17 cellular contexts compared by ENCODE assay signal in the genomic region with DNA sequence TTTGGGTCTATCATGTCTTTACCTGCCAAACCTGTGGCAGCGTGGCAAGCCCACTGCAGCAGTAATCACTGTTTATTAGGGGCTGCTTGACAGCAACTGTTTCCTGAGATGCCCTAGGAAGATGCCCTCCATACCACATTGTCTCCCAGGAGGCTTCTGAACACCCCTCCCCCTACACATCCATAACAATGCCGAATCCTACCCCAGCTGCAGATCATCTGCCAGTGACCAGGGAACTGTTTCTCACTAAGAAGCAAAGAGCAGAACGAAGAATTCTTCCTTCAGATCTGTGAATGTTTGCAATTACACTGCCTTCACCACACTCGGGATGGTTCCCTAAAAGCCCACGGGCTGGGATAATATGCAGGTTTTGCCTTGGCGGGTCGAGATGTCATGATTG.
DNase-seq lines count a peak whose midpoint lies in the region; ATAC-seq and TF ChIP-seq lines count a peak whose summit lies in the region.
"Had no signal": no experiment of that assay in that cellular context is flagged by ENCODE, and none has a peak within 500 bp of the region (broad histone marks: within the 10 kb centered on the region; RNA-seq: fewer than 3 reads in every experiment).

No MANE protein-coding gene starts in this region.

- H3K4me1 Mint-ChIP-seq in H9 (peaks cover 23 to 26% of the 10 kb centered on the region in 2 experiments), WTC11 (peaks cover 19% of the 10 kb centered on the region), endothelial cell (ENCODE audit: unreplicated experiment) (peaks cover 8% of the 10 kb centered on the region)
- H3K4me1 Mint-ChIP-seq: CD4-positive, CD25-positive, alpha-beta regulatory T cell had no signal

- H4K20me1 ChIP-seq in H9 (ENCODE audit: control insufficient read depth, insufficient read depth, insufficient read length): no peaks in the 10 kb centered on the region

- peak overlapping the region; percentile 29 for H3K4me2 ChIP-seq in H9 (ENCODE audit: insufficient read depth, insufficient read length, low read length)
- no peak overlapping the region for H3K4me2 ChIP-seq in neuronal stem cell (ENCODE audit: insufficient read depth, low read length, poor library complexity, severe bottlenecking)
- H3K4me2 ChIP-seq: A549 had no signal

- no peak overlapping the region for H3K56ac ChIP-seq in H9 (ENCODE audit: insufficient read length, low read depth, low read length)

- no CpG with 5 or more reads among the region's 7 CpGs for WGBS in H9 (ENCODE audit: extremely low coverage, insufficient read length, low lambda C conversion rate)
- WGBS in neuronal stem cell (ENCODE audit: extremely low coverage in 2 of 2, insufficient read length in 2 of 2, insufficient replicate concordance in 1 of 2), 2 donors: no CpG with 5 or more reads among the region's 7 CpGs

- H2BK120ac ChIP-seq in H9 (ENCODE audit: low read depth, low read length, poor library complexity, severe bottlenecking) (no peak overlapping the region), neuronal stem cell (ENCODE audit: low read depth, low read length) (no peak overlapping the region)

- H3K4me3 Mint-ChIP-seq in H9 (peak overlapping the region in 1 of 2 experiments; percentile 41; a peak in 1 of 5 replicates), WTC11 (peak overlapping the region; percentile 14; the same call in 1 of the 2 replicates), endothelial cell (ENCODE audit: unreplicated experiment) (no peak overlapping the region)
- H3K4me3 Mint-ChIP-seq: CD4-positive, CD25-positive, alpha-beta regulatory T cell had no signal

- no peaks in the 10 kb centered on the region for H3K23me2 ChIP-seq in H9 (ENCODE audit: insufficient read length, low read depth, low read length, poor library complexity, severe bottlenecking)

- H2BK5ac ChIP-seq in H9 (ENCODE audit: insufficient read length, low read length): no peak overlapping the region
- no peak overlapping the region for H2BK5ac ChIP-seq in neuronal stem cell (ENCODE audit: low read length)

- peak; percentile 87 for ATAC-seq in WTC11
- ATAC-seq: A549 had no signal

- H3K27me3 Mint-ChIP-seq in H9 (ENCODE audit: low read depth): no peaks in the 10 kb centered on the region; the same call in 1 of the 2 replicates
- H3K27me3 Mint-ChIP-seq in WTC11 (ENCODE audit: low read depth): no peaks in the 10 kb centered on the region
- peaks cover 1% of the 10 kb centered on the region for H3K27me3 Mint-ChIP-seq in endothelial cell (ENCODE audit: unreplicated experiment)

- H3K27me3 ChIP-seq in H9 (ENCODE audit: insufficient read depth, low read length): no peaks in the 10 kb centered on the region
- no peaks in the 10 kb centered on the region for H3K27me3 ChIP-seq in iPS-18a (ENCODE audit: control insufficient read depth, insufficient read depth, low read length)
- H3K27me3 ChIP-seq in neuronal stem cell (ENCODE audit: control insufficient read depth in 3 of 3, insufficient read depth in 3 of 3, low read depth in 1 of 3, low read length in 3 of 3): no peaks in the 10 kb centered on the region
- H3K27me3 ChIP-seq: Peyer's patch had no signal

- H3K9ac ChIP-seq in H9 (ENCODE audit: extremely low read depth, insufficient read length, low read length): no peak overlapping the region
- no peak overlapping the region for H3K9ac ChIP-seq in iPS-18a (ENCODE audit: low read length)
- H3K9ac ChIP-seq in neuronal stem cell (ENCODE audit: low read depth, low read length, poor library complexity): no peak overlapping the region

- H3K79me1 ChIP-seq in H9 (ENCODE audit: insufficient read depth, low read depth, low read length, poor library complexity, severe bottlenecking) (no peaks in the 10 kb centered on the region), neuronal stem cell (ENCODE audit: low read depth, low read length) (no peaks in the 10 kb centered on the region)

- H2BK12ac ChIP-seq in H9 (ENCODE audit: insufficient read length, low read depth, low read length) (no peak overlapping the region), neuronal stem cell (ENCODE audit: low read length) (no peak overlapping the region)

- no peak overlapping the region for H2BK20ac ChIP-seq in H9 (ENCODE audit: low read depth, low read length, poor library complexity, severe bottlenecking)

- peak; percentile 59 for DNase-seq in H9
- no peak for DNase-seq in WTC11 (ENCODE audit: low spot score)
- DNase-seq in neuronal stem cell (ENCODE audit: low spot score): no peak
- DNase-seq in NCI-H187 treated with DMSO at 0.1 percent for 48 hours (lab: John Stamatoyannopoulos, UW): no peak
- no peak for DNase-seq in endothelial cell (ENCODE audit: low spot score)
- DNase-seq in stimulated activated CD8-positive, alpha-beta memory T cell treated with anti-CD3 and anti-CD28 coated beads, Interleukin-4, amount 100 ng/mL, for 48 hours: no peak
- DNase-seq: CD4-positive, CD25-positive, alpha-beta regulatory T cell; DMS79; Kasumi-1; NCI-H1417; NCI-H1694 treated with DMSO at 0.1 percent for 48 hours; NCI-H510A; NCI-H748 treated with DMSO at 0.1 percent for 48 hours; Peyer's patch had no signal

- no peak overlapping the region for H2AK5ac ChIP-seq in H9 (ENCODE audit: insufficient read length, low read length)
- H2AK5ac ChIP-seq in neuronal stem cell (ENCODE audit: low read depth, low read length): no peak overlapping the region

- H3K36me3 Mint-ChIP-seq in H9 (ENCODE audit: insufficient read depth in 1 of 3, low read depth in 3 of 3) (no peaks in the 10 kb centered on the region; a peak in 1 of 7 replicates), WTC11 (no peaks in the 10 kb centered on the region), endothelial cell (ENCODE audit: low read depth, unreplicated experiment) (no peaks in the 10 kb centered on the region)
- H3K36me3 Mint-ChIP-seq: CD4-positive, CD25-positive, alpha-beta regulatory T cell had no signal

- H3K27ac ChIP-seq in H9 (ENCODE audit: insufficient read length, low read depth, low read length) (no peak overlapping the region), iPS-18a (ENCODE audit: low read length) (peak overlapping the region; percentile 25), neuronal stem cell (replicated peaks; ENCODE audit: low read length) (no peak overlapping the region)
- H3K27ac ChIP-seq: A549, Peyer's patch had no signal

- peak overlapping the region; percentile 4 for H3K4me3 ChIP-seq in iPS-18a (ENCODE audit: low read length)
- H3K4me3 ChIP-seq in neuronal stem cell (ENCODE audit: low read length in 2 of 2): no peak overlapping the region
- H3K4me3 ChIP-seq: A549, HAP-1, Peyer's patch had no signal

- no peaks in the 10 kb centered on the region for H3K9me3 ChIP-seq in H9 (ENCODE audit: control insufficient read depth, low read depth, low read length)
- H3K9me3 ChIP-seq in iPS-18a (ENCODE audit: control insufficient read depth, low read depth, low read length): no peaks in the 10 kb centered on the region
- H3K9me3 ChIP-seq in neuronal stem cell (replicated peaks in 1 of 2; ENCODE audit: control insufficient read depth in 2 of 2, insufficient read depth in 1 of 2, low read depth in 1 of 2, low read length in 2 of 2): no peaks in the 10 kb centered on the region
- H3K9me3 ChIP-seq: A549, HAP-1, Peyer's patch had no signal

- H2AFZ ChIP-seq in H9 (ENCODE audit: low read length): no peak overlapping the region
- peak overlapping the region; percentile 74 for H2AFZ ChIP-seq in neuronal stem cell (ENCODE audit: low read length)

- H3K36me3 ChIP-seq in iPS-18a (ENCODE audit: control insufficient read depth, low read depth, low read length): no peaks in the 10 kb centered on the region
- no peaks in the 10 kb centered on the region for H3K36me3 ChIP-seq in neuronal stem cell (replicated peaks in 1 of 2; ENCODE audit: control insufficient read depth in 2 of 2, insufficient read depth in 2 of 2, low read length in 2 of 2)
- H3K36me3 ChIP-seq: HAP-1, Peyer's patch had no signal

- no peak overlapping the region for H4K5ac ChIP-seq in H9 (ENCODE audit: insufficient read length, low read depth, low read length)

- H3K14ac ChIP-seq in H9 (ENCODE audit: insufficient read depth, low read length) (no peak overlapping the region), neuronal stem cell (ENCODE audit: low read length) (no peak overlapping the region)

- H3K4ac ChIP-seq in H9 (ENCODE audit: low read depth, low read length): no peak overlapping the region
- H3K4ac ChIP-seq in neuronal stem cell (ENCODE audit: low read length): no peak overlapping the region

- H4K8ac ChIP-seq in H9 (replicated peaks; ENCODE audit: insufficient read length, low read depth, low read length): no peak overlapping the region
- no peak overlapping the region for H4K8ac ChIP-seq in neuronal stem cell (ENCODE audit: low read depth, low read length)

- H3K4me1 ChIP-seq in H9 (ENCODE audit: insufficient read depth, low read length) (0 out of 2 replicates have a peak, but pooled peaks cover 2% of the 10 kb centered on the region), iPS-18a (ENCODE audit: control insufficient read depth, low read depth, low read length) (peaks cover 8% of the 10 kb centered on the region), neuronal stem cell (ENCODE audit: control insufficient read depth in 2 of 2, insufficient read depth in 1 of 2, low read depth in 1 of 2, low read length in 2 of 2) (peaks cover 3 to 6% of the 10 kb centered on the region in 2 donors)
- H3K4me1 ChIP-seq: HAP-1 had no signal

- H3K9me3 Mint-ChIP-seq in H9 (no peaks in the 10 kb centered on the region), WTC11 (no peaks in the 10 kb centered on the region), endothelial cell (ENCODE audit: unreplicated experiment) (no peaks in the 10 kb centered on the region)
- H3K9me3 Mint-ChIP-seq: CD4-positive, CD25-positive, alpha-beta regulatory T cell had no signal

- TF ChIP-seq CTCF in H9 (conservative IDR thresholded peaks at IDR 0.05) (no peak), WTC11 (IDR thresholded peaks at IDR 0.05) (no peak), endothelial cell (IDR thresholded peaks at IDR 0.05; ENCODE audit: unreplicated experiment) (no peak)

- H4K91ac ChIP-seq in H9 (ENCODE audit: insufficient read length, low read depth, low read length) (no peak overlapping the region), neuronal stem cell (ENCODE audit: low read depth, low read length, poor library complexity) (no peak overlapping the region)

- CTCF ChIA-PET in WTC11 (lab: Charles Lee): no interaction called here

- H3K79me2 ChIP-seq in H9 (ENCODE audit: insufficient read depth, low read length): no peaks in the 10 kb centered on the region

- no peak overlapping the region for H3T11ph ChIP-seq in H9 (ENCODE audit: low read length)

- POLR2A ChIA-PET in WTC11 (lab: Charles Lee): interaction anchor here (0.6 kb wide), 1 partner anchor 15 kb away, joined by 4 read pairs; no protein-coding TSS in a partner anchor

- H3K18ac ChIP-seq in H9 (ENCODE audit: insufficient read length, low read depth, low read length) (peak overlapping the region; percentile 76), neuronal stem cell (ENCODE audit: low read length) (no peak overlapping the region)

- peak overlapping the region; percentile 20 to 88 (median 87); a peak in 6 of 7 replicates for H3K27ac Mint-ChIP-seq in H9
- peak overlapping the region; percentile 78 for H3K27ac Mint-ChIP-seq in WTC11
- H3K27ac Mint-ChIP-seq in endothelial cell (ENCODE audit: unreplicated experiment): no peak overlapping the region
- H3K27ac Mint-ChIP-seq: CD4-positive, CD25-positive, alpha-beta regulatory T cell had no signal

- H2BK15ac ChIP-seq in H9 (ENCODE audit: low read depth, low read length) (no peak overlapping the region), neuronal stem cell (ENCODE audit: low read length) (no peak overlapping the region)

- H3K23ac ChIP-seq in H9 (ENCODE audit: insufficient read length, low read depth, low read length) (no peak overlapping the region), neuronal stem cell (ENCODE audit: low read depth, low read length, poor library complexity) (no peak overlapping the region)
